In genomic region chr4:105710012-105710600, GRCh38 we compare ENCODE assay signal across 10 cellular contexts. TPM values are rescaled to one million over a fixed set of nuclear protein-coding genes. Genes with fewer than 3 reads are reported as not detected.
A peak's percentile ranks its signal among the peaks of the same experiment; 100 is the strongest.
DNase-seq lines count a peak whose midpoint lies in the region; ATAC-seq and TF ChIP-seq lines count a peak whose summit lies in the region.
"Had no signal": no experiment of that assay in that cellular context is flagged by ENCODE, and none has a peak within 500 bp of the region (broad histone marks: within the 10 kb centered on the region; RNA-seq: fewer than 3 reads in every experiment).

No MANE protein-coding gene starts in this region.

- H3K27ac Mint-ChIP-seq in activated T-cell treated with anti-CD3 and anti-CD28 coated beads, Interleukin-2, amount 50 U/mL, for 24 hours: no peak overlapping the region
- no peak overlapping the region for H3K27ac Mint-ChIP-seq in endothelial cell (ENCODE audit: unreplicated experiment)

- H3K27ac ChIP-seq in OCI-LY7 (ENCODE audit: low read depth, low read length, poor library complexity, severe bottlenecking): no peak overlapping the region
- H3K27ac ChIP-seq: C4-2B had no signal

- CTCF ChIA-PET in OCI-LY7 (lab: Charles Lee; ENCODE audit: unreplicated experiment): no interaction called here
- CTCF ChIA-PET in GM10248 (lab: Yijun Ruan, JAX): interaction anchor here (0.8 to 4.3 kb wide), 6 partner anchors 9 to 237 kb away, joined by 3 to 20 read pairs (median 3); partner anchors contain the start of gene PPA2

- POLR2A ChIA-PET in OCI-LY7 (lab: Charles Lee): interaction anchor here (0.6 to 2.7 kb wide), 10 partner anchors 9 to 1195 kb away, joined by 3 to 14 read pairs (median 5); no protein-coding TSS in a partner anchor
- POLR2A ChIA-PET in GM10248 (lab: Yijun Ruan, JAX): interaction anchor here (0.7 kb wide), 1 partner anchor 80 kb away, joined by 10 read pairs; no protein-coding TSS in a partner anchor

- H3K4me3 ChIP-seq in OCI-LY7 (ENCODE audit: low read depth, low read length, poor library complexity, severe bottlenecking) (peak overlapping the region; percentile 90), skeletal muscle satellite cell (ENCODE audit: low read length) (peak overlapping the region; percentile 95)

- H3K27me3 Mint-ChIP-seq in activated T-cell treated with anti-CD3 and anti-CD28 coated beads, Interleukin-2, amount 50 U/mL, for 24 hours: no peaks in the 10 kb centered on the region
- no peaks in the 10 kb centered on the region for H3K27me3 Mint-ChIP-seq in endothelial cell (ENCODE audit: unreplicated experiment)

- peaks cover 57% of the 10 kb centered on the region for H3K79me2 ChIP-seq in OCI-LY7 (ENCODE audit: insufficient read depth, low read depth, low read length)

- H3K9ac ChIP-seq in skeletal muscle satellite cell (ENCODE audit: low read depth, low read length): peak overlapping the region; percentile 95

- no peaks in the 10 kb centered on the region for H3K9me2 ChIP-seq in OCI-LY7 (ENCODE audit: insufficient read depth, low read length)

- peaks cover 32% of the 10 kb centered on the region for H3K4me1 ChIP-seq in OCI-LY7 (ENCODE audit: insufficient read depth, low read length, poor library complexity, severe bottlenecking)
- peaks cover 36% of the 10 kb centered on the region for H3K4me1 ChIP-seq in skeletal muscle satellite cell (ENCODE audit: control insufficient read depth, insufficient read depth, low read length)

- H3K4me2 ChIP-seq in OCI-LY7 (ENCODE audit: low read length) (peak overlapping the region; percentile 83), skeletal muscle satellite cell (ENCODE audit: low read length) (peak overlapping the region; percentile 87)

- H3K9me3 Mint-ChIP-seq in activated T-cell treated with anti-CD3 and anti-CD28 coated beads, Interleukin-2, amount 50 U/mL, for 24 hours: no peaks in the 10 kb centered on the region
- H3K9me3 Mint-ChIP-seq in endothelial cell (ENCODE audit: unreplicated experiment): no peaks in the 10 kb centered on the region

- no peak overlapping the region for H2AFZ ChIP-seq in OCI-LY7 (ENCODE audit: low read length)

- no peaks in the 10 kb centered on the region for H3K36me3 ChIP-seq in OCI-LY7 (ENCODE audit: insufficient read depth, low read length)
- H3K36me3 ChIP-seq in skeletal muscle satellite cell (ENCODE audit: insufficient read depth, low read length): no peaks in the 10 kb centered on the region
- H3K36me3 ChIP-seq: ascending aorta had no signal

- peaks cover 9% of the 10 kb centered on the region; the same call in 1 of the 2 replicates for H4K20me1 ChIP-seq in OCI-LY7 (ENCODE audit: insufficient read depth, low read length)

- BruUV-seq in OCI-LY7 (replicated peaks; lab: Mats Ljungman, UMichigan): no TSS peak

- H3K4me1 Mint-ChIP-seq in activated T-cell treated with anti-CD3 and anti-CD28 coated beads, Interleukin-2, amount 50 U/mL, for 24 hours (ENCODE audit: low read depth): peaks cover 34% of the 10 kb centered on the region
- peaks cover 16% of the 10 kb centered on the region for H3K4me1 Mint-ChIP-seq in endothelial cell (ENCODE audit: unreplicated experiment)

- no peaks in the 10 kb centered on the region for H3K27me3 ChIP-seq in skeletal muscle satellite cell (ENCODE audit: control insufficient read depth, insufficient read depth, low read length)
- H3K27me3 ChIP-seq: ascending aorta had no signal

- intact Hi-C loops in OCI-LY7 (cut with micrococcal nuclease; ENCODE audit: unreplicated experiment): loop anchor here (10.0 kb wide), 1 partner anchor 605 kb away; the partner anchor contains the start of genes AIMP1 and TBCK

- H3K9me3 ChIP-seq in OCI-LY7 (ENCODE audit: low read length) (no peaks in the 10 kb centered on the region), skeletal muscle satellite cell (replicated peaks; ENCODE audit: low read length) (no peaks in the 10 kb centered on the region)
- H3K9me3 ChIP-seq: ascending aorta had no signal

- no peak for ATAC-seq in GM18907 (IDR thresholded peaks at IDR 0.05; ENCODE audit: unreplicated experiment)

- H3K36me3 Mint-ChIP-seq in activated T-cell treated with anti-CD3 and anti-CD28 coated beads, Interleukin-2, amount 50 U/mL, for 24 hours (ENCODE audit: low read depth): peaks cover 31% of the 10 kb centered on the region
- H3K36me3 Mint-ChIP-seq in endothelial cell (ENCODE audit: low read depth, unreplicated experiment): peaks cover 3% of the 10 kb centered on the region

- peak overlapping the region; percentile 99 for H3K4me3 Mint-ChIP-seq in activated T-cell treated with anti-CD3 and anti-CD28 coated beads, Interleukin-2, amount 50 U/mL, for 24 hours
- H3K4me3 Mint-ChIP-seq in endothelial cell (ENCODE audit: unreplicated experiment): peak overlapping the region; percentile 78

- no peak for DNase-seq in activated T-cell treated with anti-CD3 and anti-CD28 coated beads, Interleukin-2, amount 50 U/mL, for 24 hours
- DNase-seq in activated T-cell treated with anti-CD3 and anti-CD28 coated beads for 4 hours: no peak
- no peak for DNase-seq in OCI-LY7 (ENCODE audit: low spot score)
- DNase-seq in endothelial cell (ENCODE audit: low spot score): no peak
- DNase-seq in GM10248 (ENCODE audit: extremely low spot score): no peak
- no peak for DNase-seq in NCI-H510A (lab: John Stamatoyannopoulos, UW)

- TF ChIP-seq CTCF in OCI-LY7 (conservative IDR thresholded peaks at IDR 0.05; ENCODE audit: low read length): no peak
- no peak for TF ChIP-seq CTCF in endothelial cell (IDR thresholded peaks at IDR 0.05; ENCODE audit: unreplicated experiment)
- no peak for TF ChIP-seq CTCF in GM10248 (IDR thresholded peaks at IDR 0.05; ENCODE audit: control extremely low read depth, extremely low read depth, low read depth, missing control alignments)

RNA-seq across cellular contexts. Expression of gene GSTCD, which starts 1.5 kb away (rescaled TPM):
- 20.2 and 24.0 TPM in 2 replicates for total RNA-seq in OCI-LY7 (2014; rRNA removed; shearing (Covaris generic))
- 22.3 and 25.0 TPM in 2 replicates for total RNA-seq in OCI-LY7 (2022)
- 14.0 TPM for total RNA-seq in endothelial cell (ENCODE audit: unreplicated experiment)
- 14.7 and 21.2 TPM in 2 replicates for total RNA-seq in skeletal muscle satellite cell (2012; rRNA removed)

RNA-seq across cellular contexts. Expression of gene INTS12, which starts 1.6 kb away (rescaled TPM):
- 10.0 and 14.4 TPM in 2 replicates for total RNA-seq in OCI-LY7 (2014; rRNA removed; shearing (Covaris generic))
- 19.4 and 20.0 TPM in 2 replicates for total RNA-seq in OCI-LY7 (2022)
- 16.0 TPM for total RNA-seq in endothelial cell (ENCODE audit: unreplicated experiment)
- total RNA-seq in skeletal muscle satellite cell (2012; rRNA removed): 17.0 and 17.7 TPM in 2 replicates
